Comparison of ENCODE assay signal across 9 cellular contexts in the genomic region with DNA sequence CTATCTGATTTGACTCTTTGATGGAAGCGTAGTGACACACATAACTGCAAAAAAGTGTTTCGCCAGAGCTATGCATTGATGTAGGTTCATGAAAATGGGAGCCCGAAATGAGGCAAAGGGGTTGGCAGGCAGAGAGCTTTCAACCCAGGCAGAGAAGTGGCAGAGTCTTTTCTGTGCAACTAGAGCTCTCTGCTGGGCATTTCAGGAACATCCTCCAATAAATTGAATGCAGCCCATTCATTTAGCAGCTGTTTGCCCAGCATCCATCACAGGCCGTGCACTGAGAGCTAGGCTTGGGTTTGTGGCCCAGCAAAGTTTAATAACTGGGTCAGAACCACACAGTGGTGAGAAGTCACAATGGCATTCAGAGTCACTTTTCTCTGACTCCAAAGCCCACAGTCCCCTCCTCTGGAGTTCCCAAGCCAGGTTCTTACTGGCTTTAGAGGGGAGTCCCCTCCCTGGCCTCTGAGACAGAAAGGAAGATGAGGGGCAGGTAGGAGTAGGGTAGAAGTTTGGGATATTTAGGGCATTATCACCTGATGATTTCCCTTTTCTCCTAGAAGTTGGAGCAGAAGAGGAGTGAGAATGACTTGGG. TPM values are rescaled to one million over a fixed set of nuclear protein-coding genes. Genes with fewer than 3 reads are reported as not detected.
DNase-seq lines count a peak whose midpoint lies in the region; ATAC-seq, FAIRE-seq and TF ChIP-seq lines count a peak whose summit lies in the region.
"Had no signal": no experiment of that assay in that cellular context is flagged by ENCODE, and none has a peak within 500 bp of the region (broad histone marks: within the 10 kb centered on the region; RNA-seq: fewer than 3 reads in every experiment).

No MANE protein-coding gene starts in this region.

- no peak overlapping the region for H3K27ac ChIP-seq in keratinocyte (ENCODE audit: control insufficient read depth, insufficient read depth, low read length)
- H3K27ac ChIP-seq: heart left ventricle had no signal

- H3K27me3 ChIP-seq in keratinocyte (ENCODE audit: control insufficient read depth, extremely low read depth, insufficient read depth, low read length) = peaks cover 9% of the 10 kb centered on the region

- 0 out of 2 replicates have a peak, but pooled peaks have one; percentile 15 for TF ChIP-seq CTCF in GM12875 (IDR thresholded peaks at IDR 0.05; ENCODE audit: borderline replicate concordance, insufficient read depth, low read depth, low read length)
- peak; percentile 48 to 59 (median 50) for TF ChIP-seq CTCF in keratinocyte (optimal IDR thresholded peaks at IDR 0.05 in 1 of 3, IDR thresholded peaks at IDR 0.05 in 1 of 3, conservative IDR thresholded peaks at IDR 0.05 in 1 of 3; ENCODE audit: extremely low read depth in 1 of 3, insufficient read depth in 2 of 3, low read length in 3 of 3)
- no peak for TF ChIP-seq CTCF in glutamatergic neuron (IDR thresholded peaks at IDR 0.05; ENCODE audit: partially characterized antibody, unreplicated experiment)

- H3K4me1 ChIP-seq in keratinocyte (ENCODE audit: control insufficient read depth, extremely low read depth, insufficient read depth, low read length) = no peaks in the 10 kb centered on the region
- H3K4me1 ChIP-seq: heart left ventricle had no signal

- H3K9me3 ChIP-seq in keratinocyte (ENCODE audit: control insufficient read depth, low read depth, low read length) = no peaks in the 10 kb centered on the region

- H3K27ac Mint-ChIP-seq in activated T-helper 17 cell treated with anti-CD3 and anti-CD28 coated beads, Interleukin-2, amount 50 U/mL, for 72 hours = no peak overlapping the region
- no peak overlapping the region for H3K27ac Mint-ChIP-seq in activated T-helper 2 cell treated with anti-CD3 and anti-CD28 coated beads, Interferon-gamma antibody, Interleukin-2, Interleukin-4, amounts not matched to agents 10 μg/mL and 5 μg/mL and 100 μg/mL, durations not matched to agents 14 hours and 24 hours and 36 hours
- H3K27ac Mint-ChIP-seq in glutamatergic neuron (ENCODE audit: unreplicated experiment) = no peak overlapping the region

- no peaks in the 10 kb centered on the region for H3K36me3 Mint-ChIP-seq in activated T-helper 17 cell treated with anti-CD3 and anti-CD28 coated beads, Interleukin-2, amount 50 U/mL, for 72 hours (ENCODE audit: low read depth)
- no peaks in the 10 kb centered on the region for H3K36me3 Mint-ChIP-seq in activated T-helper 2 cell treated with anti-CD3 and anti-CD28 coated beads, Interferon-gamma antibody, Interleukin-2, Interleukin-4, amounts not matched to agents 10 μg/mL and 5 μg/mL and 100 μg/mL, durations not matched to agents 14 hours and 24 hours and 36 hours (ENCODE audit: low read depth)
- peaks cover 8% of the 10 kb centered on the region for H3K36me3 Mint-ChIP-seq in glutamatergic neuron (ENCODE audit: unreplicated experiment)

- H3K79me2 ChIP-seq in keratinocyte (ENCODE audit: control insufficient read depth, insufficient read depth, low read length) = no peaks in the 10 kb centered on the region

- no peak for FAIRE-seq in keratinocyte (lab: Jason Lieb, UNC)

- intact Hi-C loops in activated T-helper 2 cell treated with anti-CD3 and anti-CD28 coated beads, Interferon-gamma antibody, Interleukin-2, Interleukin-4, amounts not matched to agents 10 μg/mL and 5 μg/mL and 100 μg/mL, durations not matched to agents 14 hours and 24 hours and 36 hours (cut with micrococcal nuclease) = no loop called here

- H3K27me3 Mint-ChIP-seq in activated T-helper 17 cell treated with anti-CD3 and anti-CD28 coated beads, Interleukin-2, amount 50 U/mL, for 72 hours = peaks cover 12% of the 10 kb centered on the region
- H3K27me3 Mint-ChIP-seq in activated T-helper 2 cell treated with anti-CD3 and anti-CD28 coated beads, Interferon-gamma antibody, Interleukin-2, Interleukin-4, amounts not matched to agents 10 μg/mL and 5 μg/mL and 100 μg/mL, durations not matched to agents 14 hours and 24 hours and 36 hours (ENCODE audit: low read depth) = peaks cover 2% of the 10 kb centered on the region
- H3K27me3 Mint-ChIP-seq in glutamatergic neuron (ENCODE audit: unreplicated experiment) = peaks cover 2% of the 10 kb centered on the region

- dilution Hi-C loops in keratinocyte (cut with MboI; ENCODE audit: extremely low pct_ligation_motif_present, low sequenced_read_pairs) = loop anchor here (25.0 kb wide), 1 partner anchor 301 kb away; no protein-coding TSS in a partner anchor

- no peaks in the 10 kb centered on the region for H3K4me1 Mint-ChIP-seq in activated T-helper 17 cell treated with anti-CD3 and anti-CD28 coated beads, Interleukin-2, amount 50 U/mL, for 72 hours
- H3K4me1 Mint-ChIP-seq in activated T-helper 2 cell treated with anti-CD3 and anti-CD28 coated beads, Interferon-gamma antibody, Interleukin-2, Interleukin-4, amounts not matched to agents 10 μg/mL and 5 μg/mL and 100 μg/mL, durations not matched to agents 14 hours and 24 hours and 36 hours (ENCODE audit: low read depth) = no peaks in the 10 kb centered on the region
- no peaks in the 10 kb centered on the region for H3K4me1 Mint-ChIP-seq in glutamatergic neuron (ENCODE audit: low read depth, unreplicated experiment)

- H2AFZ ChIP-seq in keratinocyte (ENCODE audit: control insufficient read depth, low read length) = no peak overlapping the region

- no peak overlapping the region for H3K4me3 Mint-ChIP-seq in activated T-helper 17 cell treated with anti-CD3 and anti-CD28 coated beads, Interleukin-2, amount 50 U/mL, for 72 hours
- H3K4me3 Mint-ChIP-seq in activated T-helper 2 cell treated with anti-CD3 and anti-CD28 coated beads, Interferon-gamma antibody, Interleukin-2, Interleukin-4, amounts not matched to agents 10 μg/mL and 5 μg/mL and 100 μg/mL, durations not matched to agents 14 hours and 24 hours and 36 hours (ENCODE audit: low read depth) = no peak overlapping the region
- no peak overlapping the region for H3K4me3 Mint-ChIP-seq in glutamatergic neuron (ENCODE audit: unreplicated experiment)

- no peak overlapping the region for H3K4me3 ChIP-seq in GM12875 (ENCODE audit: low read depth, low read length)
- no peak overlapping the region for H3K4me3 ChIP-seq in keratinocyte (ENCODE audit: control insufficient read depth in 2 of 3, extremely low read depth in 1 of 3, insufficient read depth in 2 of 3, low read depth in 1 of 3, low read length in 3 of 3)
- H3K4me3 ChIP-seq: heart left ventricle had no signal

- no peaks in the 10 kb centered on the region for H4K20me1 ChIP-seq in keratinocyte (ENCODE audit: control insufficient read depth, extremely low read depth, insufficient read depth, low read length)

- H3K9me1 ChIP-seq in keratinocyte (ENCODE audit: control insufficient read depth, extremely low read depth, insufficient read depth, low read length) = no peaks in the 10 kb centered on the region

- H3K36me3 ChIP-seq in keratinocyte (ENCODE audit: control insufficient read depth in 2 of 2, extremely low read depth in 1 of 2, insufficient read depth in 2 of 2, low read length in 2 of 2) = no peaks in the 10 kb centered on the region
- H3K36me3 ChIP-seq: heart left ventricle had no signal

- H3K4me2 ChIP-seq in keratinocyte (ENCODE audit: control insufficient read depth, extremely low read depth, insufficient read depth, low read depth, low read length) = no peak overlapping the region

- no peaks in the 10 kb centered on the region for H3K9me3 Mint-ChIP-seq in activated T-helper 17 cell treated with anti-CD3 and anti-CD28 coated beads, Interleukin-2, amount 50 U/mL, for 72 hours
- no peaks in the 10 kb centered on the region for H3K9me3 Mint-ChIP-seq in activated T-helper 2 cell treated with anti-CD3 and anti-CD28 coated beads, Interferon-gamma antibody, Interleukin-2, Interleukin-4, amounts not matched to agents 10 μg/mL and 5 μg/mL and 100 μg/mL, durations not matched to agents 14 hours and 24 hours and 36 hours
- H3K9me3 Mint-ChIP-seq in glutamatergic neuron (ENCODE audit: unreplicated experiment) = peaks cover 1% of the 10 kb centered on the region

- no peak overlapping the region for H3K9ac ChIP-seq in keratinocyte (ENCODE audit: control insufficient read depth, extremely low read depth, insufficient read depth, low read length)

- peak; percentile 26 for ATAC-seq in activated T-helper 17 cell treated with anti-CD3 and anti-CD28 coated beads, Interleukin-2, amount 50 U/mL, for 72 hours (replicated peaks)
- no peak for ATAC-seq in HG03175 (IDR thresholded peaks at IDR 0.05; ENCODE audit: unreplicated experiment)

- DNase-seq in Ammon's horn (ENCODE audit: low spot score) = peak; percentile 89
- DNase-seq in NCI-H2227 treated with DMSO at 0.1 percent for 48 hours (lab: John Stamatoyannopoulos, UW) = peak; percentile 62
- no peak for DNase-seq in keratinocyte (ENCODE audit: low read depth, low spot score)
- DNase-seq in activated T-helper 2 cell treated with anti-CD3 and anti-CD28 coated beads, Interferon-gamma antibody, Interleukin-2, Interleukin-4, amounts not matched to agents 10 μg/mL and 5 μg/mL and 100 μg/mL, durations not matched to agents 14 hours and 24 hours and 36 hours (ENCODE audit: low spot score) = no peak
- DNase-seq in glutamatergic neuron = no peak
- DNase-seq: heart left ventricle had no signal

RNA-seq across cellular contexts. Expression of a gene that starts 31.8 kb away (rescaled TPM):
- 10 to 100 TPM; 54.6 to 57.2 TPM for total RNA-seq in activated T-helper 17 cell treated with anti-CD3 and anti-CD28 coated beads, Interleukin-2, amount 50 U/mL, for 72 hours
- 28.5 to 37.0 TPM (median 32.4 TPM) in 3 replicates for polyA plus RNA-seq in keratinocyte
- 11.4 TPM for polyA plus RNA-seq in keratinocyte (2011; ENCODE audit: low read depth)
- polyA plus RNA-seq in keratinocyte (2011; cell fraction: cytosol; rRNA removed) = 27.6 and 31.3 TPM in 2 replicates
- 51.6 and 65.5 TPM in 2 replicates for polyA plus RNA-seq in keratinocyte (2011; cell fraction: nucleus; rRNA removed)
- 18.3 and 22.3 TPM in 2 replicates for polyA plus RNA-seq in keratinocyte (2012; ENCODE audit: low replicate concordance)
- polyA minus RNA-seq in keratinocyte = 39.8 to 66.1 TPM (median 53.9 TPM) in 3 replicates
- 20.9 TPM for polyA minus RNA-seq in keratinocyte (2011; cell fraction: cytosol; rRNA and poly(A)+ RNA removed)
- 27.9 and 44.4 TPM in 2 replicates for polyA minus RNA-seq in keratinocyte (2011; cell fraction: nucleus; rRNA and poly(A)+ RNA removed)
- total RNA-seq in activated T-helper 2 cell treated with anti-CD3 and anti-CD28 coated beads, Interferon-gamma antibody, Interleukin-2, Interleukin-4, amounts not matched to agents 10 μg/mL and 5 μg/mL and 100 μg/mL, durations not matched to agents 14 hours and 24 hours and 36 hours = 59.1 and 63.2 TPM in 2 replicates
- 60.3 TPM for total RNA-seq in glutamatergic neuron (ENCODE audit: unreplicated experiment)

Comparison
In these comparisons a context has a peak if more than half of its experiments do, and no peak if none do; other contexts are left out.
1. DNase-seq: peak in Ammon's horn (single experiment) and NCI-H2227 treated with DMSO at 0.1 percent for 48 hours (single experiment); none in keratinocyte (single experiment), activated T-helper 2 cell treated with anti-CD3 and anti-CD28 coated beads, Interferon-gamma antibody, Interleukin-2, Interleukin-4, amounts not matched to agents 10 μg/mL and 5 μg/mL and 100 μg/mL, durations not matched to agents 14 hours and 24 hours and 36 hours (single experiment) and glutamatergic neuron (single experiment).